ENCODE assay signal across 8 cellular contexts in genomic region chr6:84422380-84422968, GRCh38.
DNase-seq lines count a peak whose midpoint lies in the region; ATAC-seq, FAIRE-seq and TF ChIP-seq lines count a peak whose summit lies in the region.

No MANE protein-coding gene starts in this region.

- H3K4me3 ChIP-seq in DND-41 (ENCODE audit: low read depth in 1 of 2, low read length in 2 of 2), result no peak overlapping the region
- no peak overlapping the region for H3K4me3 ChIP-seq in Loucy (ENCODE audit: low read length, poor library complexity, severe bottlenecking)
- H3K4me3 ChIP-seq in astrocyte (ENCODE audit: insufficient read depth, low read depth, low read length), result no peak overlapping the region

- no peak for ATAC-seq in DND-41 (ENCODE audit: insufficient read depth, low read depth)
- peak; percentile 76 for ATAC-seq in GM21381 (IDR thresholded peaks at IDR 0.05; ENCODE audit: unreplicated experiment)
- no peak for ATAC-seq in GM18517 (IDR thresholded peaks at IDR 0.05; ENCODE audit: unreplicated experiment)

- H3K9me3 Mint-ChIP-seq in astrocyte (ENCODE audit: unreplicated experiment), result no peaks in the 10 kb centered on the region

- H3K27ac ChIP-seq in DND-41 (ENCODE audit: low read length) (no peak overlapping the region), astrocyte (ENCODE audit: low read depth, low read length) (no peak overlapping the region)

- no peak overlapping the region for H3K27ac Mint-ChIP-seq in astrocyte (ENCODE audit: unreplicated experiment)

- H3K4me1 Mint-ChIP-seq in astrocyte (ENCODE audit: low read depth, unreplicated experiment), result peaks cover 1% of the 10 kb centered on the region

- no peak overlapping the region for H3K9ac ChIP-seq in DND-41 (ENCODE audit: low read depth, low read length)
- no peak overlapping the region for H3K9ac ChIP-seq in Loucy (ENCODE audit: low read depth, low read length, poor library complexity, severe bottlenecking)
- peak overlapping the region; percentile 59 for H3K9ac ChIP-seq in astrocyte (ENCODE audit: low read length)

- H3K4me1 ChIP-seq in DND-41 (ENCODE audit: insufficient read depth, low read length) (no peaks in the 10 kb centered on the region), Loucy (ENCODE audit: insufficient read depth, low read length, poor library complexity, severe bottlenecking) (peaks cover 5% of the 10 kb centered on the region), astrocyte (ENCODE audit: insufficient read depth, low read length) (no peaks in the 10 kb centered on the region)

- no peak overlapping the region for H3K4me3 Mint-ChIP-seq in astrocyte (ENCODE audit: unreplicated experiment)

- peaks cover 2% of the 10 kb centered on the region for H3K36me3 Mint-ChIP-seq in astrocyte (ENCODE audit: low read depth, unreplicated experiment)

- H3K79me2 ChIP-seq in DND-41 (ENCODE audit: insufficient read depth, low read length) (no peaks in the 10 kb centered on the region), Loucy (ENCODE audit: insufficient read depth, low read length) (no peaks in the 10 kb centered on the region), astrocyte (ENCODE audit: insufficient read depth, low read length) (no peaks in the 10 kb centered on the region)

- no peak overlapping the region for H2AFZ ChIP-seq in DND-41 (ENCODE audit: low read depth, low read length)
- no peak overlapping the region; the same call in 1 of the 2 replicates for H2AFZ ChIP-seq in Loucy (ENCODE audit: low read length)
- peak overlapping the region; percentile 3 for H2AFZ ChIP-seq in astrocyte (ENCODE audit: low read depth, low read length)

- H3F3A ChIP-seq in Loucy (ENCODE audit: low read depth), result no peaks in the 10 kb centered on the region

- H3K9me3 ChIP-seq in DND-41 (ENCODE audit: insufficient read depth, low read length, severe bottlenecking) (no peaks in the 10 kb centered on the region), Loucy (ENCODE audit: insufficient read depth, low read depth, low read length) (no peaks in the 10 kb centered on the region), astrocyte (ENCODE audit: insufficient read depth, low read depth, low read length) (no peaks in the 10 kb centered on the region)

- H4K20me1 ChIP-seq in DND-41 (ENCODE audit: insufficient read depth, low read length), result no peaks in the 10 kb centered on the region
- H4K20me1 ChIP-seq in Loucy (ENCODE audit: insufficient read depth, low read length, poor library complexity, severe bottlenecking), result no peaks in the 10 kb centered on the region
- no peaks in the 10 kb centered on the region for H4K20me1 ChIP-seq in astrocyte (ENCODE audit: insufficient read depth, low read length)

- no peaks in the 10 kb centered on the region for H3K27me3 ChIP-seq in DND-41 (ENCODE audit: insufficient read depth, low read length, poor library complexity)
- no peaks in the 10 kb centered on the region for H3K27me3 ChIP-seq in Loucy (ENCODE audit: insufficient read depth, low read length, poor library complexity, severe bottlenecking)
- H3K27me3 ChIP-seq in astrocyte (ENCODE audit: insufficient read depth, low read length), result peaks cover 8% of the 10 kb centered on the region

- H3K36me3 ChIP-seq in DND-41 (ENCODE audit: insufficient read depth, low read length), result no peaks in the 10 kb centered on the region
- no peaks in the 10 kb centered on the region for H3K36me3 ChIP-seq in Loucy (ENCODE audit: insufficient read depth, low read length)
- H3K36me3 ChIP-seq in astrocyte (ENCODE audit: insufficient read depth, low read length), result no peaks in the 10 kb centered on the region

- H3K27me3 Mint-ChIP-seq in astrocyte (ENCODE audit: low read depth, unreplicated experiment), result peaks cover 10% of the 10 kb centered on the region

- no peak for FAIRE-seq in astrocyte (lab: Jason Lieb, UNC)

- no peak overlapping the region for H3K4me2 ChIP-seq in DND-41 (ENCODE audit: insufficient read depth, low read length)
- H3K4me2 ChIP-seq in Loucy (ENCODE audit: low read depth, low read length, poor library complexity, severe bottlenecking), result no peak overlapping the region
- H3K4me2 ChIP-seq in astrocyte (ENCODE audit: low read length), result peak overlapping the region; percentile 37

- TF ChIP-seq CTCF in DND-41 (IDR thresholded peaks at IDR 0.05; ENCODE audit: borderline replicate concordance, extremely low read depth, low read length, poor library complexity, severe bottlenecking), result peak; percentile 53
- peak; percentile 74 for TF ChIP-seq CTCF in Loucy (conservative IDR thresholded peaks at IDR 0.05; ENCODE audit: low read length)
- TF ChIP-seq CTCF in astrocyte (IDR thresholded peaks at IDR 0.05; ENCODE audit: insufficient read depth, low read depth, low read length), result peak; percentile 93

- DNase-seq in DND-41 (peak; percentile 15), astrocyte (ENCODE audit: low read depth) (peak; percentile 3), iPS-NIHi7 (ENCODE audit: extremely low spot score) (peak; percentile 82), ureter (ENCODE audit: low spot score) (peak; percentile 84), NCI-H1092 treated with DMSO at 0.1 percent for 48 hours (lab: John Stamatoyannopoulos, UW) (no peak)

- H3K9me2 ChIP-seq in Loucy (replicated peaks; ENCODE audit: low read depth, low read length), result no peaks in the 10 kb centered on the region
